Comparison of ENCODE assay signal across 8 cellular contexts in the genomic region with DNA sequence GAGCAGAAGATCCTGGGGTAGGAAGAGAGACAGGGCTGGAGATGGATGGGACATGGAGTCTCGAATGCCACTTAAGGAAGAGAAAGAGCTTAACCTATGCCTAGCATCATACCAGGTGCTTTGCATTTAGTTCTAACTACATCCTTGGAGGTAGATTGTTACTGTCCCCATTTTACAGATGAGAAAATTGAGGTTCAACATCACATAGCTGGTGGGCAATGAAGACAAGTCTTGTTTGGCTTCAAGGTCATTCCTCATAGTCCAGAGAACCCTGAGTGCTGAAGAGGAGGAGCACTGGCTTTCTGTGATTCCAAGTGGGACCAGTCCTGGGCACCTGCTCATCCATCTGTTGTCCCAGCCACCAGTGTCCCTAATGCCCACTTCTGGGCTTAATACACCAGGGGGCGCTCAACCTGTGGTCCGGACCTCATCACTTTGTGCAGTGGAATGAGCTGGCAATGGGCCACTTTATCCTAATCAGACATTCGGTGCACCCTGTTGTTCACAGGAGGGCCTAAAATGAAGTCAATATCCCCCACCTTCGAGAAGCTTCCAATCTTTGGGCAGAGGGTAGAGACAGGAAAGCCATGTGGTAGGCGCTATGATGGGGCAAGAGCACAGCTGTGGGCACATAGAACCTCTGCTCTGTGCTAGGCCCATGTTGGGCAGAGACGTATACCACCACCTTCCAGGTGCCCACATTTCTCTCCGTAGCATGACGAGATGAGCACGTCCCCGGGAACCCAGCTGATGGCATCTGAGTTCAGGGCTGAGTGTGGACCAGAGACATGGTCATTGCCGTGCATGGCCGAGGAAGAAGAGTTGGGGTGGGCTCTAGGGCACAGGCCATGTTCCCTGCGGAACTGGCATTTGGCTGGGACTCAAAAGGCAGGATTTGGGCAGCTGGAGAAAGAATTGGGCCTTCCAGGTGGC. TPM values are rescaled to one million over a fixed set of nuclear protein-coding genes. Genes with fewer than 3 reads are reported as not detected.
A peak's percentile ranks its signal among the peaks of the same experiment; 100 is the strongest.
DNase-seq lines count a peak whose midpoint lies in the region; ATAC-seq, FAIRE-seq and TF ChIP-seq lines count a peak whose summit lies in the region.

No MANE protein-coding gene starts in this region.

- no peak overlapping the region for H3K4me3 ChIP-seq in LNCaP clone FGC (ENCODE audit: low read depth, low read length)
- H3K4me3 ChIP-seq in endothelial cell of umbilical vein (replicated peaks in 1 of 3; ENCODE audit: insufficient read depth in 1 of 3, low read depth in 1 of 3, low read length in 3 of 3): no peak overlapping the region

- BruUV-seq in endothelial cell of umbilical vein (replicated peaks; lab: Mats Ljungman, UMichigan): no TSS peak

- dilution Hi-C loops in endothelial cell of umbilical vein (cut with MboI; ENCODE audit: extremely low pct_ligation_motif_present, low sequenced_read_pairs): no loop called here

- peaks cover 2% of the 10 kb centered on the region for H3K4me1 ChIP-seq in endothelial cell of umbilical vein (ENCODE audit: control insufficient read depth, extremely low read depth, insufficient read depth, low read length)

- no peak for ATAC-seq in GM21529 (IDR thresholded peaks at IDR 0.05; ENCODE audit: unreplicated experiment)
- ATAC-seq in GM21367 (IDR thresholded peaks at IDR 0.05; ENCODE audit: unreplicated experiment): no peak

- H3K9ac ChIP-seq in endothelial cell of umbilical vein (replicated peaks; ENCODE audit: extremely low read depth, insufficient read depth, low read length): no peak overlapping the region

- intact Hi-C loops in endothelial cell of umbilical vein (cut with micrococcal nuclease): no loop called here

- H3K27me3 ChIP-seq in endothelial cell of umbilical vein (ENCODE audit: control insufficient read depth in 2 of 2, insufficient read depth in 2 of 2, low read length in 2 of 2): no peaks in the 10 kb centered on the region

- no peak overlapping the region for H3K27ac ChIP-seq in endothelial cell of umbilical vein (ENCODE audit: insufficient read depth, low read depth, low read length)

- H3K79me2 ChIP-seq in endothelial cell of umbilical vein (ENCODE audit: control insufficient read depth, insufficient read depth, low read length): no peaks in the 10 kb centered on the region

- H3K9me3 ChIP-seq in endothelial cell of umbilical vein (replicated peaks; ENCODE audit: control insufficient read depth, insufficient read depth, low read length): no peaks in the 10 kb centered on the region

- H2AFZ ChIP-seq in endothelial cell of umbilical vein (ENCODE audit: low read depth, low read length): no peak overlapping the region

- DNase-seq in ELF-1 (ENCODE audit: low read depth, low spot score) (peak; percentile 62), LNCaP clone FGC (ENCODE audit: low read depth) (no peak), endothelial cell of umbilical vein (ENCODE audit: low read depth, low spot score) (peak; percentile 33), renal cortical epithelial cell (ENCODE audit: low read depth) (peak; percentile 9), DMS153 treated with DMSO at 0.1 percent for 48 hours (lab: John Stamatoyannopoulos, UW; ENCODE audit: unreplicated experiment) (no peak)
- peak; percentile 26 for DNase-seq in activated CD4-positive, alpha-beta T cell treated with anti-CD3 and anti-CD28 coated beads, Interleukin-2, amount 50 U/mL, for 1 hour

- peak; percentile 73 for FAIRE-seq in endothelial cell of umbilical vein (lab: Jason Lieb, UNC)

- TF ChIP-seq CTCF in LNCaP clone FGC (IDR thresholded peaks at IDR 0.05; ENCODE audit: control insufficient read depth, extremely low read depth, insufficient read depth) (peak; percentile 37; the same call in 1 of the 2 replicates), endothelial cell of umbilical vein (IDR thresholded peaks at IDR 0.05; ENCODE audit: extremely low read depth in 1 of 2, insufficient read depth in 1 of 2, low read depth in 1 of 2, low read length in 2 of 2) (peak; percentile 62 to 73)

- no peaks in the 10 kb centered on the region for H4K20me1 ChIP-seq in endothelial cell of umbilical vein (replicated peaks; ENCODE audit: control insufficient read depth, extremely low read depth, insufficient read depth, low read length)

- H3K4me2 ChIP-seq in endothelial cell of umbilical vein (ENCODE audit: insufficient read depth, low read length): no peak overlapping the region

- CTCF ChIA-PET in endothelial cell of umbilical vein (lab: Charles Lee): interaction anchor here (0.6 to 3.0 kb wide), 21 partner anchors 9 to 286 kb away, joined by 3 to 30 read pairs (median 5); a partner anchor contains a TSS

- no peaks in the 10 kb centered on the region for H3K36me3 ChIP-seq in endothelial cell of umbilical vein (ENCODE audit: control insufficient read depth in 2 of 2, extremely low read depth in 1 of 2, insufficient read depth in 2 of 2, low read length in 2 of 2)

- POLR2A ChIA-PET in endothelial cell of umbilical vein (lab: Charles Lee): interaction anchor here (0.5 kb wide), 1 partner anchor 144 kb away, joined by 6 read pairs; no protein-coding TSS in a partner anchor

- TF ChIP-seq POLR2A in endothelial cell of umbilical vein (IDR thresholded peaks at IDR 0.05; ENCODE audit: low read depth, low read length): no peak

- no peaks in the 10 kb centered on the region for H3K9me1 ChIP-seq in endothelial cell of umbilical vein (replicated peaks; ENCODE audit: control insufficient read depth, extremely low read depth, insufficient read depth, low read length)

TF ChIP-seq in endothelial cell of umbilical vein, 7 proteins besides CTCF, POLR2A, EP300 and RAD21:
- TF ChIP-seq JUN (IDR thresholded peaks at IDR 0.05; ENCODE audit: borderline replicate concordance, insufficient read depth, insufficient read length, low read depth) (no peak), FOS (IDR thresholded peaks at IDR 0.05; ENCODE audit: borderline replicate concordance, insufficient read depth, low read length) (no peak), POLR2AphosphoS5 (IDR thresholded peaks at IDR 0.05; ENCODE audit: insufficient read depth, low read depth, low read length) (no peak), GATA2 (IDR thresholded peaks at IDR 0.05; ENCODE audit: insufficient read depth, insufficient read length, low read depth, low read length) (no peak), MYC (IDR thresholded peaks at IDR 0.05; ENCODE audit: low read depth, low read length) (no peak), EZH2 (IDR thresholded peaks at IDR 0.05; ENCODE audit: borderline replicate concordance, low read depth, low read length, severe bottlenecking) (no peak)
- TF ChIP-seq, protein P1, sequence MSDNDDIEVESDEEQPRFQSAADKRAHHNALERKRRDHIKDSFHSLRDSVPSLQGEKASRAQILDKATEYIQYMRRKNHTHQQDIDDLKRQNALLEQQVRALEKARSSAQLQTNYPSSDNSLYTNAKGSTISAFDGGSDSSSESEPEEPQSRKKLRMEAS (IDR thresholded peaks at IDR 0.05; ENCODE audit: insufficient read depth, insufficient read length): no peak

RNA-seq across cellular contexts. Expression of a gene that starts 9.2 kb away (rescaled TPM):
- total RNA-seq in endothelial cell of umbilical vein (13.3 and 15.5 TPM in 2 replicates), renal cortical epithelial cell (81.5 and 105 TPM in 2 replicates)
- polyA plus RNA-seq in endothelial cell of umbilical vein: 6.7 and 7.2 TPM in 2 replicates
- 8.1 and 9.0 TPM in 2 replicates for polyA plus RNA-seq in endothelial cell of umbilical vein (2011; cell fraction: cytosol; rRNA removed)
- 8.5 and 9.3 TPM in 2 replicates for polyA plus RNA-seq in endothelial cell of umbilical vein (2011; cell fraction: nucleus; rRNA removed)
- 11.7 and 11.9 TPM in 2 replicates for polyA plus RNA-seq in endothelial cell of umbilical vein (2012)
- 10.0 and 13.6 TPM in 2 replicates for polyA minus RNA-seq in endothelial cell of umbilical vein
- 58.2 TPM for polyA minus RNA-seq in endothelial cell of umbilical vein (2011; cell fraction: cytosol; rRNA and poly(A)+ RNA removed)
- 5.5 and 6.9 TPM in 2 replicates for polyA minus RNA-seq in endothelial cell of umbilical vein (2011; cell fraction: nucleus; rRNA and poly(A)+ RNA removed)

Comparison
In these comparisons a context has a peak if more than half of its experiments do, and no peak if none do; other contexts are left out.
1. DNase-seq: peak in ELF-1 (single experiment), activated CD4-positive, alpha-beta T cell treated with anti-CD3 and anti-CD28 coated beads, Interleukin-2, amount 50 U/mL, for 1 hour (single experiment), endothelial cell of umbilical vein (single experiment) and renal cortical epithelial cell (single experiment); none in LNCaP clone FGC (single experiment) and DMS153 treated with DMSO at 0.1 percent for 48 hours (single experiment).